In genomic region chr6:127266178-127266891, GRCh38 we compare ENCODE assay signal across 8 cellular contexts. TPM values are rescaled to one million over a fixed set of nuclear protein-coding genes. Genes with fewer than 3 reads are reported as not detected.
DNase-seq lines count a peak whose midpoint lies in the region; ATAC-seq, FAIRE-seq and TF ChIP-seq lines count a peak whose summit lies in the region.

Gene RNF146 (plus strand): TSS chr6:127266864. CDS start chr6:127280339, 13,475 bp downstream.

- H3K9me3 Mint-ChIP-seq in neural progenitor cell: peaks cover 2% of the 10 kb centered on the region

- peak; percentile 78 for ATAC-seq in RWPE2 (ENCODE audit: low read depth)

- H3K27me3 Mint-ChIP-seq in neural progenitor cell (ENCODE audit: insufficient read depth, low read depth): peaks cover 2% of the 10 kb centered on the region

- H3K4me3 ChIP-seq in LNCaP clone FGC (ENCODE audit: low read depth, low read length) (peak within 1 kb of the TSS; percentile 86), RWPE2 (ENCODE audit: severe bottlenecking) (peak within 1 kb of the TSS; percentile 69), neural progenitor cell (peak within 1 kb of the TSS; percentile 91), stomach smooth muscle (ENCODE audit: low read length in 2 of 2) (peak within 1 kb of the TSS; percentile 86 to 89)

- H3F3A ChIP-seq in neural progenitor cell (ENCODE audit: low read depth): peaks cover 22% of the 10 kb centered on the region

- peaks cover 8% of the 10 kb centered on the region for H3K36me3 Mint-ChIP-seq in neural progenitor cell

- peak; percentile 58 for FAIRE-seq in H54 (lab: Jason Lieb, UNC)

- H3K36me3 ChIP-seq in RWPE2 (ENCODE audit: low read depth): no peaks in the 10 kb centered on the region; the same call in 1 of the 2 replicates
- H3K36me3 ChIP-seq in neural progenitor cell: no peaks in the 10 kb centered on the region
- no peaks in the 10 kb centered on the region for H3K36me3 ChIP-seq in stomach smooth muscle (ENCODE audit: control insufficient read depth in 2 of 2, insufficient read depth in 2 of 2, low read length in 2 of 2)

- DNase-seq in ELR (ENCODE audit: low read depth) (peak; percentile 82), H54 (ENCODE audit: insufficient read length, low spot score) (peak; percentile 44), LNCaP clone FGC (ENCODE audit: low read depth) (peak; percentile 45), RWPE2 (ENCODE audit: low spot score) (peak; percentile 76), activated gamma-delta T cell treated with Interleukin-2 at 50 U/mL for 16 hours (peak; percentile 63), foreskin melanocyte (peak; percentile 85), neural progenitor cell (ENCODE audit: low spot score) (peak; percentile 92)

- peaks cover 28% of the 10 kb centered on the region for H3K4me1 Mint-ChIP-seq in neural progenitor cell

- H3K27ac Mint-ChIP-seq in neural progenitor cell: peak within 1 kb of the TSS; percentile 100

- H3K9me3 ChIP-seq in RWPE2 (ENCODE audit: severe bottlenecking): no peaks in the 10 kb centered on the region
- H3K9me3 ChIP-seq in neural progenitor cell (ENCODE audit: low read depth): no peaks in the 10 kb centered on the region
- H3K9me3 ChIP-seq in stomach smooth muscle (ENCODE audit: control insufficient read depth in 2 of 2, low read length in 2 of 2): no peaks in the 10 kb centered on the region

- no peak for TF ChIP-seq POLR2A in H54 (IDR thresholded peaks at IDR 0.05; ENCODE audit: low read depth, low read length)

- H3K27ac ChIP-seq in RWPE2 (ENCODE audit: poor library complexity, severe bottlenecking): peak within 1 kb of the TSS; percentile 72
- H3K27ac ChIP-seq in neural progenitor cell: peak within 1 kb of the TSS; percentile 96
- H3K27ac ChIP-seq in stomach smooth muscle (ENCODE audit: low read length): peak within 1 kb of the TSS; percentile 90

- H3K27me3 ChIP-seq in RWPE2 (ENCODE audit: insufficient read depth, poor library complexity, severe bottlenecking) (no peaks in the 10 kb centered on the region), neural progenitor cell (no peaks in the 10 kb centered on the region), stomach smooth muscle (ENCODE audit: control insufficient read depth in 1 of 2, insufficient read depth in 2 of 2, low read length in 2 of 2) (no peaks in the 10 kb centered on the region)

- H3K9ac ChIP-seq in neural progenitor cell: peak within 1 kb of the TSS; percentile 87
- H3K9ac ChIP-seq in stomach smooth muscle (ENCODE audit: low read length in 2 of 2): peak within 1 kb of the TSS; percentile 88

- H3K4me1 ChIP-seq in RWPE2 (ENCODE audit: insufficient read depth, poor library complexity, severe bottlenecking): peaks cover 24% of the 10 kb centered on the region
- H3K4me1 ChIP-seq in neural progenitor cell: peaks cover 28% of the 10 kb centered on the region
- no peaks in the 10 kb centered on the region for H3K4me1 ChIP-seq in stomach smooth muscle (ENCODE audit: control insufficient read depth, insufficient read depth, low read length)

- H3K4me2 ChIP-seq in neural progenitor cell: peak within 1 kb of the TSS; percentile 90

- H4K20me1 ChIP-seq in neural progenitor cell (ENCODE audit: low read depth): peaks cover 32% of the 10 kb centered on the region

- TF ChIP-seq CTCF in LNCaP clone FGC (IDR thresholded peaks at IDR 0.05; ENCODE audit: control insufficient read depth, extremely low read depth, insufficient read depth) (peak; percentile 73), RWPE2 (IDR thresholded peaks at IDR 0.05; ENCODE audit: poor library complexity, severe bottlenecking) (peak; percentile 92), neural progenitor cell (IDR thresholded peaks at IDR 0.05) (peak; percentile 78)

- peaks cover 46% of the 10 kb centered on the region for H3K79me2 ChIP-seq in neural progenitor cell (ENCODE audit: low read depth)

- H2AFZ ChIP-seq in neural progenitor cell (replicated peaks): peak within 1 kb of the TSS; percentile 92

- H3K4me3 Mint-ChIP-seq in neural progenitor cell: peak within 1 kb of the TSS; percentile 100

RNA-seq across cellular contexts. Expression of gene RNF146, which starts in this region (rescaled TPM):
- 63.3 and 115 TPM in 2 replicates for total RNA-seq in neural progenitor cell (ENCODE audit: low replicate concordance)

Comparison
In these comparisons a context has a peak if more than half of its experiments do, and no peak if none do; other contexts are left out.
1. Peak in every context shown above with its lines: DNase-seq, ATAC-seq, H3K4me3 ChIP-seq and H3K27ac ChIP-seq.